In genomic region chr15:75649848-75650247, GRCh38 we compare ENCODE assay signal across 13 cellular contexts. TPM values are rescaled to one million over a fixed set of nuclear protein-coding genes. Genes with fewer than 3 reads are reported as not detected.
DNase-seq lines count a peak whose midpoint lies in the region; ATAC-seq, FAIRE-seq and TF ChIP-seq lines count a peak whose summit lies in the region.
"Had no signal": no experiment of that assay in that cellular context is flagged by ENCODE, and none has a peak within 500 bp of the region (broad histone marks: within the 10 kb centered on the region; RNA-seq: fewer than 3 reads in every experiment).

No MANE protein-coding gene starts in this region.

- dilution Hi-C loops in IMR-90 (cut with HindIII; ENCODE audit: low sequenced_read_pairs, unreplicated experiment): no loop called here

- no peak overlapping the region for H3K9ac ChIP-seq in IMR-90 (ENCODE audit: low read depth, low read length)

- H3K27me3 Mint-ChIP-seq in effector memory CD8-positive, alpha-beta T cell: no peaks in the 10 kb centered on the region
- H3K27me3 Mint-ChIP-seq in nephron progenitor cell (ENCODE audit: low read depth, poor library complexity): peaks cover 18% of the 10 kb centered on the region

- no peak for TF ChIP-seq CTCF in AG04450 (IDR thresholded peaks at IDR 0.05; ENCODE audit: low read depth, low read length)
- no peak for TF ChIP-seq CTCF in IMR-90 (conservative IDR thresholded peaks at IDR 0.05; ENCODE audit: low read depth, low read length)
- TF ChIP-seq CTCF in nephron progenitor cell (IDR thresholded peaks at IDR 0.05): no peak

- H3K9me3 ChIP-seq in AG04450 (ENCODE audit: control insufficient read depth, insufficient read depth, low read length): no peaks in the 10 kb centered on the region; the same call in 1 of the 2 replicates
- no peaks in the 10 kb centered on the region for H3K9me3 ChIP-seq in IMR-90 (ENCODE audit: control insufficient read depth, insufficient read depth, low read length)
- H3K9me3 ChIP-seq in small intestine (ENCODE audit: control insufficient read depth, low read depth): no peaks in the 10 kb centered on the region

- H3K36me3 Mint-ChIP-seq in effector memory CD8-positive, alpha-beta T cell (ENCODE audit: insufficient read depth): no peaks in the 10 kb centered on the region
- peaks cover 24% of the 10 kb centered on the region for H3K36me3 Mint-ChIP-seq in nephron progenitor cell (ENCODE audit: low read depth)

- H3K4me3 ChIP-seq in AG04450 (ENCODE audit: low read depth, low read length) (peak overlapping the region; percentile 90), IMR-90 (ENCODE audit: insufficient read depth, low read depth, low read length) (peak overlapping the region; percentile 40), small intestine (ENCODE audit: low read depth in 1 of 2, low read length in 2 of 2) (no peak overlapping the region)

- no peak for ATAC-seq in IMR-90 (ENCODE audit: low read depth)
- no peak for ATAC-seq in effector memory CD8-positive, alpha-beta T cell (replicated peaks)
- ATAC-seq in GM21381 (IDR thresholded peaks at IDR 0.05; ENCODE audit: unreplicated experiment): no peak
- no peak for ATAC-seq in GM21619 (IDR thresholded peaks at IDR 0.05; ENCODE audit: unreplicated experiment)

- in situ Hi-C loops in IMR-90 (cut with MboI; ENCODE audit: low sequenced_read_pairs): no loop called here

- H2BK5ac ChIP-seq in IMR-90 (ENCODE audit: low read depth, low read length, poor library complexity, severe bottlenecking): no peak overlapping the region

- DNase-seq in AG04450 (ENCODE audit: low read depth, low spot score): no peak
- DNase-seq in IMR-90: no peak
- DNase-seq in effector memory CD8-positive, alpha-beta T cell: no peak
- DNase-seq in nephron progenitor cell: no peak
- no peak for DNase-seq in NCI-H2227 treated with DMSO at 0.1 percent for 48 hours (lab: John Stamatoyannopoulos, UW)
- no peak for DNase-seq in small intestine
- DNase-seq: activated CD8-positive, alpha-beta memory T cell treated with anti-CD3 and anti-CD28 coated beads for 24 hours; caudate nucleus; DND-41; nucleus accumbens; SIG-M5 had no signal

- H3K4ac ChIP-seq in IMR-90 (ENCODE audit: low read depth, low read length): peak overlapping the region; percentile 8; the same call in 1 of the 2 replicates

- no peak overlapping the region for H2BK20ac ChIP-seq in IMR-90 (ENCODE audit: low read depth, low read length)

- WGBS in IMR-90 (ENCODE audit: extremely low coverage in 2 of 2, insufficient read length in 1 of 2), 2 experiments: 90% methylated on average over 11 of the region's 18 CpGs; no CpG with 5 or more reads in 1 of the 2 experiments
- whole genome bisulfite sequencing in small intestine, 3 donors: 90% methylated on average over 18 of the region's 18 CpGs

- no peak overlapping the region for H3K23ac ChIP-seq in IMR-90 (ENCODE audit: low read depth, low read length)

- POLR2A ChIA-PET in AG04450 (lab: Yijun Ruan, JAX): no interaction called here
- POLR2A ChIA-PET in IMR-90 (lab: Charles Lee; ENCODE audit: unreplicated experiment): interaction anchor here (1.0 kb wide), 2 partner anchors 11 to 197 kb away, joined by 3 to 12 read pairs; no protein-coding TSS in a partner anchor

- CTCF ChIA-PET in AG04450 (lab: Charles Lee) (interaction anchor here (1.5 kb wide), 1 partner anchor 19 kb away, joined by 3 read pairs; no protein-coding TSS in a partner anchor), IMR-90 (lab: Yijun Ruan, JAX) (no interaction called here)

- intact Hi-C loops in IMR-90 (cut with micrococcal nuclease): no loop called here

- no peaks in the 10 kb centered on the region for H3K9me3 Mint-ChIP-seq in effector memory CD8-positive, alpha-beta T cell
- no peaks in the 10 kb centered on the region for H3K9me3 Mint-ChIP-seq in nephron progenitor cell

- TF ChIP-seq POLR2A in IMR-90 (IDR thresholded peaks at IDR 0.05; ENCODE audit: low read depth, low read length): no peak

- no peak overlapping the region for H2AFZ ChIP-seq in IMR-90 (replicated peaks; ENCODE audit: low read length, poor library complexity)

- H4K5ac ChIP-seq in IMR-90 (ENCODE audit: low read depth, low read length): no peak overlapping the region

- FAIRE-seq in small intestine (lab: Jason Lieb, UNC): no peak

- no peak for TF ChIP-seq RAD21 in IMR-90 (IDR thresholded peaks at IDR 0.05; ENCODE audit: low read length)

- peak overlapping the region; percentile 5; the same call in 1 of the 2 replicates for H3K14ac ChIP-seq in IMR-90 (replicated peaks; ENCODE audit: low read depth, low read length)

- H3K4me1 ChIP-seq in IMR-90 (ENCODE audit: control insufficient read depth, insufficient read depth, low read length) (peaks cover 46% of the 10 kb centered on the region), small intestine (ENCODE audit: control insufficient read depth in 2 of 2, insufficient read depth in 1 of 2, low read depth in 1 of 2, low read length in 1 of 2) (peaks cover 4 to 17% of the 10 kb centered on the region in 2 donors)

- no peak overlapping the region for H4K8ac ChIP-seq in IMR-90 (ENCODE audit: low read depth in 2 of 2, low read length in 2 of 2)

- no peak overlapping the region for H4K91ac ChIP-seq in IMR-90 (ENCODE audit: insufficient read depth, low read depth, low read length)

- H4K20me1 ChIP-seq in IMR-90 (ENCODE audit: insufficient read depth, low read length): peaks cover 61% of the 10 kb centered on the region

- H2AK5ac ChIP-seq in IMR-90 (ENCODE audit: low read depth, low read length): peak overlapping the region; percentile 87

- H3K4me2 ChIP-seq in IMR-90 (ENCODE audit: low read depth, low read length): peak overlapping the region; percentile 92

- H3K27me3 ChIP-seq in AG04450 (ENCODE audit: control insufficient read depth, insufficient read depth, low read length) (no peaks in the 10 kb centered on the region), IMR-90 (ENCODE audit: control insufficient read depth, insufficient read depth, low read length) (no peaks in the 10 kb centered on the region), small intestine (ENCODE audit: control insufficient read depth in 2 of 2, insufficient read depth in 2 of 2, low read length in 2 of 2) (no peaks in the 10 kb centered on the region)

- H2AK9ac ChIP-seq in IMR-90 (replicated peaks; ENCODE audit: low read depth, low read length, poor library complexity): no peak overlapping the region

- peaks cover 29 to 88% of the 10 kb centered on the region in 2 experiments for H3K79me1 ChIP-seq in IMR-90 (ENCODE audit: low read depth in 1 of 2, low read length in 2 of 2)

- H3K9me1 ChIP-seq in IMR-90 (ENCODE audit: insufficient read depth, low read length): peaks cover 43% of the 10 kb centered on the region

- no peak overlapping the region for H2BK120ac ChIP-seq in IMR-90 (ENCODE audit: low read depth, low read length)

- H3K4me3 Mint-ChIP-seq in effector memory CD8-positive, alpha-beta T cell: peak overlapping the region; percentile 29 to 59
- peak overlapping the region; percentile 96 for H3K4me3 Mint-ChIP-seq in nephron progenitor cell

- peaks cover 26 to 47% of the 10 kb centered on the region in 2 donors for H3K4me1 Mint-ChIP-seq in effector memory CD8-positive, alpha-beta T cell (ENCODE audit: low read depth in 2 of 2)
- peaks cover 68% of the 10 kb centered on the region for H3K4me1 Mint-ChIP-seq in nephron progenitor cell

- H3K36me3 ChIP-seq in IMR-90 (ENCODE audit: control insufficient read depth, insufficient read depth, low read length) (peaks cover 39% of the 10 kb centered on the region), small intestine (ENCODE audit: control insufficient read depth in 2 of 2, insufficient read depth in 2 of 2, low read length in 2 of 2) (no peaks in the 10 kb centered on the region)

- no peak overlapping the region for H3K18ac ChIP-seq in IMR-90 (ENCODE audit: low read depth, low read length)

- no TSS peak for BruUV-seq in IMR-90 (replicated peaks; lab: Mats Ljungman, UMichigan)

- no peak overlapping the region for H2BK15ac ChIP-seq in IMR-90 (ENCODE audit: low read depth, low read length)

- H3K27ac ChIP-seq in AG04450 (ENCODE audit: low read depth, low read length): no peak overlapping the region
- no peak overlapping the region for H3K27ac ChIP-seq in IMR-90 (ENCODE audit: insufficient read depth, low read length)
- no peak overlapping the region for H3K27ac ChIP-seq in small intestine (ENCODE audit: low read depth in 1 of 2, low read length in 1 of 2)

- no peak overlapping the region for H3K56ac ChIP-seq in IMR-90 (ENCODE audit: extremely low read depth, insufficient read depth, low read length)

- peak overlapping the region in 1 of 2 donors; percentile 8 for H3K27ac Mint-ChIP-seq in effector memory CD8-positive, alpha-beta T cell
- no peak overlapping the region for H3K27ac Mint-ChIP-seq in nephron progenitor cell

RNA-seq across cellular contexts. Expression of gene SNX33, which starts 2.1 kb away (rescaled TPM):
- polyA plus RNA-seq in AG04450 (2011; rRNA removed) (14.2 and 17.4 TPM in 2 replicates), IMR-90 (2012; rRNA removed) (12.5 and 14.6 TPM in 2 replicates), small intestine (10 to 100 TPM; 11.0 to 18.0 (median 12.4) TPM)
- polyA minus RNA-seq in AG04450 (2011; rRNA and poly(A)+ RNA removed): 26.2 and 34.8 TPM in 2 replicates
- total RNA-seq in IMR-90 (2012; rRNA removed): 11.9 and 12.7 TPM in 2 replicates
- 5.1 and 11.2 TPM in 2 replicates for polyA plus RNA-seq in IMR-90 (2012; cell fraction: cytosol; rRNA removed)
- polyA plus RNA-seq in IMR-90 (2012; cell fraction: nucleus; rRNA removed; ENCODE audit: low replicate concordance): 27.3 and 29.8 TPM in 2 replicates

RNA-seq across cellular contexts. Expression of gene IMP3, which starts 9.8 kb away (rescaled TPM):
- polyA plus RNA-seq in AG04450 (2011; rRNA removed) (38.9 and 42.3 TPM in 2 replicates), IMR-90 (2012; rRNA removed) (55.6 and 59.3 TPM in 2 replicates), small intestine (100 to 1,000 TPM in 1 of 3 donors, 10 to 100 TPM in 2; 93.2 to 139 (median 93.3) TPM)
- 13.3 and 16.3 TPM in 2 replicates for polyA minus RNA-seq in AG04450 (2011; rRNA and poly(A)+ RNA removed)
- 42.1 and 84.7 TPM in 2 replicates for total RNA-seq in IMR-90 (2012; rRNA removed)
- polyA plus RNA-seq in IMR-90 (2012; cell fraction: cytosol; rRNA removed): 111 and 209 TPM in 2 replicates
- polyA plus RNA-seq in IMR-90 (2012; cell fraction: nucleus; rRNA removed; ENCODE audit: low replicate concordance): 38.5 and 123 TPM in 2 replicates

RNA-seq across cellular contexts. Expression of gene SNUPN, which starts 24.3 kb away (rescaled TPM):
- 31.1 and 36.6 TPM in 2 replicates for polyA plus RNA-seq in AG04450 (2011; rRNA removed)
- 20.2 and 23.6 TPM in 2 replicates for polyA minus RNA-seq in AG04450 (2011; rRNA and poly(A)+ RNA removed)
- total RNA-seq in IMR-90 (2012; rRNA removed): 23.8 and 28.6 TPM in 2 replicates
- polyA plus RNA-seq in IMR-90 (2012; rRNA removed): 21.8 and 24.1 TPM in 2 replicates
- polyA plus RNA-seq in IMR-90 (2012; cell fraction: cytosol; rRNA removed): 12.3 and 20.2 TPM in 2 replicates
- 6.1 and 17.3 TPM in 2 replicates for polyA plus RNA-seq in IMR-90 (2012; cell fraction: nucleus; rRNA removed; ENCODE audit: low replicate concordance)
- polyA plus RNA-seq in small intestine: 10 to 100 TPM; 19.5 to 24.6 (median 22.1) TPM

Comparison
In these comparisons a context has a peak if more than half of its experiments do, and no peak if none do; other contexts are left out.
1. H3K4me3 ChIP-seq: peak in AG04450 (single experiment) and IMR-90 (single experiment); none in small intestine (0 of 2).